Comparison of ENCODE assay signal across 11 cellular contexts in the genomic region with DNA sequence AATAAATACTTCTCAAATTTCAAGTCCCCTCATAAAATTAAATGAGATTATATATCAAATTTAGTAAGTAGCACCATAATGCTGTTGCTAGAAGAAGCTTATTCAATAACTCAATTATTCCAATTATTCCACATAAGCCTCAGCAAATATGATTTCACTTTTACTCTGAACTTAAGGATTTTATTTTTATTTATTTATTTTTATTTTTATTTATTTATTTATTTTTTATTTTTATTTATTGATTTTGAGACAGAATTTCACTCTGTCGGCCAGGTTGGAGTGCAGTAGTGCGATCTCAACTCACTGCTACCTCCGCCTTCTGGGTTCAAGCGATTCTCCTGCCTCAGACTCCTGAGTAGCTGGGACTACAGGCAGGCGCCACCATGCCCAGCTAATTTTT.
"Had no signal": no experiment of that assay in that cellular context is flagged by ENCODE, and none has a peak within 500 bp of the region (broad histone marks: within the 10 kb centered on the region; RNA-seq: fewer than 3 reads in every experiment).

No MANE protein-coding gene starts in this region.

- FAIRE-seq: H1, H54 had no signal

- H3K27ac Mint-ChIP-seq: GM23338, H9, HFFc6 had no signal

- H3K36me3 ChIP-seq: HAP-1 had no signal

- H3K4me1 ChIP-seq: HAP-1 had no signal

- H3K27ac ChIP-seq: GM23248 had no signal

- DNase-seq: GM23248, GOT3, H7, H9, HCEC 1CT, HFFc6 had no signal

- ATAC-seq: GM23338, HCT116 had no signal

- H3K4me3 ChIP-seq: GM23248, GM23338, HAP-1 had no signal

- H3K4me3 Mint-ChIP-seq: GM23338, H9, HFFc6 had no signal

- H3K4me1 Mint-ChIP-seq: GM23338, H9 had no signal
